27 cellular contexts compared by ENCODE assay signal in genomic region chr22:50035976-50036375, GRCh38. TPM values are rescaled to one million over a fixed set of nuclear protein-coding genes. Genes with fewer than 3 reads are reported as not detected.
"Had no signal": no experiment of that assay in that cellular context is flagged by ENCODE, and none has a peak within 500 bp of the region (broad histone marks: within the 10 kb centered on the region; RNA-seq: fewer than 3 reads in every experiment).

No MANE protein-coding gene starts in this region.

- H3K36me3 ChIP-seq: heart right ventricle, left lung, lower lobe of right lung, right lobe of liver, stomach, thoracic aorta, transverse colon had no signal

- ATAC-seq: esophagus mucosa, heart right ventricle, left lung, lower lobe of right lung had no signal

- H3K27ac ChIP-seq: dorsolateral prefrontal cortex, heart right ventricle, left lung, lower lobe of right lung, right lobe of liver, stomach, thoracic aorta, transverse colon had no signal

- H3K9me3 ChIP-seq: lower lobe of right lung, right lobe of liver, thoracic aorta, transverse colon had no signal

- H3K4me3 ChIP-seq: dorsolateral prefrontal cortex, heart right ventricle, left lung, lower lobe of right lung, right lobe of liver, stomach, thoracic aorta, transverse colon had no signal

- H3K4me1 ChIP-seq: heart right ventricle, left lung, lower lobe of right lung, right lobe of liver, stomach, transverse colon had no signal

- DNase-seq: caudate nucleus; cortex of kidney; effector CD8-positive, alpha-beta T cell; heart right ventricle; hypothalamus; lower lobe of right lung; right lobe of liver; stimulated activated CD4-positive, alpha-beta T cell treated with anti-CD3 and anti-CD28 coated beads, Interleukin-2, amount 100 ng/mL, for 24 hours; stimulated activated CD4-positive, alpha-beta T cell treated with anti-CD3 and anti-CD28 coated beads, Interleukin-4, amount 100 ng/mL, for 4 hours; stimulated activated naive B cell treated with anti-CD40 and anti-IgM and Interleukin-4, amounts not matched to agents 10 μg/mL and 1 μg/mL and 100 μg/mL, for 72 hours; stomach; substantia nigra; transverse colon had no signal

- FAIRE-seq: endometrium, frontal cortex, islet of Langerhans had no signal

- H3K27me3 ChIP-seq: right lobe of liver had no signal

RNA-seq across cellular contexts. Expression of gene TTLL8, which starts 22.1 kb away (rescaled TPM):
- total RNA-seq: esophagus mucosa, fibroblast of lung, frontal cortex, glomerular endothelial cell, heart right ventricle, left lung, lower lobe of right lung, mucosa of gallbladder, myocyte, osteocyte, right lobe of liver, skeletal muscle tissue, stomach, thoracic aorta, transverse colon, ureter had no signal
- polyA plus RNA-seq: fibroblast of lung, heart right ventricle, stomach had no signal

RNA-seq across cellular contexts. Expression of gene IL17REL, which starts 23.4 kb away (rescaled TPM):
- total RNA-seq: esophagus mucosa, glomerular endothelial cell, left lung, myocyte, osteocyte, right lobe of liver, skeletal muscle tissue, thoracic aorta, ureter had no signal
- polyA plus RNA-seq: fibroblast of lung, heart right ventricle had no signal

RNA-seq across cellular contexts. Expression of gene MLC1, which starts 49.2 kb away (rescaled TPM):
- total RNA-seq: esophagus mucosa, glomerular endothelial cell, myocyte, osteocyte, stomach, transverse colon had no signal
- polyA plus RNA-seq: fibroblast of lung, stomach had no signal
